1 cellular context compared by ENCODE assay signal in the genomic region with DNA sequence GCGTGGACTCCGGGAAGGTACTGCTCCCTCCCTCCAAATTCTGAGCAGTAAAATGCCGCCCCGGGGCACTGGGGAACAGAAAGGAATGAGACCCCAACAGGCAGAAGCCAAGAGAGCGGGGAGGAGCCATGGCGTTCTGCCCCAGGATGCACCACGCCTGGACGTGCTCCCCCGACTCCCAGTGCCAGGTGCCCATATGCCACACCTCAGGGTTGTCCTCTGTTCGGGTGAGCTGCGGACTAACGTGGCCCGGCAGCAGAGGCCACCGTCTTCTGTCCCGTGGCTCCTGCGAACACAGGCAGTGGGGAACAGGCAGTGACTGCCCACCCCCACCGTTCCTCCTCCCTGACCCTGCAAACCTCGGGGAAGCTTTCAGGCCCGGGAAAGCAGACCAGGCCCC.
TF ChIP-seq lines count a peak whose summit lies in the region.

No MANE protein-coding gene starts in this region.

TF ChIP-seq in GM12878, 131 proteins besides CTCF, POLR2A, EP300 and RAD21:
- no peak for TF ChIP-seq ZNF622 (IDR thresholded peaks at IDR 0.05)
- TF ChIP-seq SIX5 (IDR thresholded peaks at IDR 0.05; ENCODE audit: low read depth, low read length, severe bottlenecking): no peak
- no peak for TF ChIP-seq ZNF217 (IDR thresholded peaks at IDR 0.05)
- no peak for TF ChIP-seq CHD4 (IDR thresholded peaks at IDR 0.05)
- TF ChIP-seq FOXM1 (IDR thresholded peaks at IDR 0.05; ENCODE audit: low read depth, low read length): no peak
- no peak for TF ChIP-seq KDM1A (IDR thresholded peaks at IDR 0.05; ENCODE audit: borderline replicate concordance)
- no peak for TF ChIP-seq ZNF24 (IDR thresholded peaks at IDR 0.05)
- TF ChIP-seq FOXK2 (IDR thresholded peaks at IDR 0.05): no peak
- no peak for TF ChIP-seq ETV6 (conservative IDR thresholded peaks at IDR 0.05 in 1 of 2, IDR thresholded peaks at IDR 0.05 in 1 of 2; ENCODE audit: borderline replicate concordance in 1 of 2, low read depth in 1 of 2)
- TF ChIP-seq GABPA (IDR thresholded peaks at IDR 0.05; ENCODE audit: low read depth): no peak
- TF ChIP-seq BCL11A (IDR thresholded peaks at IDR 0.05; ENCODE audit: low read depth, low read length): no peak
- no peak for TF ChIP-seq HDAC2 (IDR thresholded peaks at IDR 0.05)
- TF ChIP-seq ZBTB33 (IDR thresholded peaks at IDR 0.05): no peak
- TF ChIP-seq TCF3 (IDR thresholded peaks at IDR 0.05; ENCODE audit: borderline replicate concordance, insufficient read depth, low read depth, low read length): no peak
- TF ChIP-seq TCF7 (IDR thresholded peaks at IDR 0.05; ENCODE audit: borderline replicate concordance): no peak
- no peak for TF ChIP-seq STAT1 (conservative IDR thresholded peaks at IDR 0.05)
- no peak for TF ChIP-seq SMARCA5 (IDR thresholded peaks at IDR 0.05)
- no peak for TF ChIP-seq ZNF687 (IDR thresholded peaks at IDR 0.05)
